In genomic region chr10:89701238-89702120, GRCh38 we compare ENCODE assay signal across 1 cellular context.
A peak's percentile ranks its signal among the peaks of the same experiment; 100 is the strongest.
TF ChIP-seq lines count a peak whose summit lies in the region.

Gene KIF20B (plus strand): TSS chr10:89701590. CDS start chr10:89705295, 3,705 bp downstream.

TF ChIP-seq in K562, 482 proteins besides CTCF, POLR2A, EP300 and RAD21 (continued from another document and continues in another):
- TF ChIP-seq E2F4 (CRISPR knock-in tag; IDR thresholded peaks at IDR 0.05; ENCODE audit: low read depth) (peak; percentile 93), GMEB1 (CRISPR knock-in tag; IDR thresholded peaks at IDR 0.05) (no peak), LCOR (CRISPR knock-in tag; IDR thresholded peaks at IDR 0.05) (peak; percentile 95; the same call in 1 of the 2 replicates), ZNF212 (CRISPR knock-in tag; IDR thresholded peaks at IDR 0.05) (no peak), ELF1 (tag; IDR thresholded peaks at IDR 0.05) (peak; percentile 79), RHOXF2B (CRISPR knock-in tag; conservative IDR thresholded peaks at IDR 0.05) (no peak), ZFX (CRISPR knock-in tag; IDR thresholded peaks at IDR 0.05) (peak; percentile 75), MAFK (IDR thresholded peaks at IDR 0.05; ENCODE audit: low read length) (no peak), PPARD (CRISPR knock-in tag; IDR thresholded peaks at IDR 0.05) (no peak), POLR2B (IDR thresholded peaks at IDR 0.05; ENCODE audit: low read depth, partially characterized antibody) (peak; percentile 87), SIN3A (IDR thresholded peaks at IDR 0.05; ENCODE audit: borderline replicate concordance in 2 of 2, control insufficient read depth in 1 of 2, low read depth in 2 of 2, low read length in 2 of 2) (peak; percentile 51 to 63; a peak in 2 of 4 replicates), CREB1 (IDR thresholded peaks at IDR 0.05) (no peak; the same call in 1 of the 2 replicates), CREB1 (CRISPR knock-in tag; IDR thresholded peaks at IDR 0.05) (peak; percentile 69; the same call in 1 of the 2 replicates), YY1 (IDR thresholded peaks at IDR 0.05; ENCODE audit: borderline replicate concordance in 1 of 3, control insufficient read depth in 1 of 3, extremely low read depth in 1 of 3, insufficient read depth in 3 of 3, insufficient read length in 1 of 3, insufficient replicate concordance in 2 of 3, low read depth in 1 of 3, low read length in 2 of 3) (peak; percentile 66 to 95 (median 92)), ZEB2 (IDR thresholded peaks at IDR 0.05) (peak; percentile 66; the same call in 1 of the 2 replicates), TAF9B (IDR thresholded peaks at IDR 0.05; ENCODE audit: partially characterized antibody) (peak; percentile 75), JUNB (CRISPR knock-in tag; conservative IDR thresholded peaks at IDR 0.05) (no peak), C11orf30 (IDR thresholded peaks at IDR 0.05; ENCODE audit: low read depth) (peak; percentile 58), MXD1 (CRISPR knock-in tag; IDR thresholded peaks at IDR 0.05; ENCODE audit: borderline replicate concordance, poor library complexity, severe bottlenecking) (no peak), NFYB (IDR thresholded peaks at IDR 0.05; ENCODE audit: extremely low read depth, insufficient read length) (peak; percentile 80), HNRNPK (IDR thresholded peaks at IDR 0.05; ENCODE audit: low read depth, low read length, poor library complexity, severe bottlenecking) (no peak), SMAD4 (CRISPR knock-in tag; conservative IDR thresholded peaks at IDR 0.05) (0 out of 2 replicates have a peak, but pooled peaks have one; percentile 1), HDAC6 (IDR thresholded peaks at IDR 0.05; ENCODE audit: low read depth, low read length) (no peak), PHB2 (IDR thresholded peaks at IDR 0.05; ENCODE audit: low read depth) (no peak), FOXK1 (CRISPR knock-in tag; IDR thresholded peaks at IDR 0.05; ENCODE audit: borderline replicate concordance) (no peak), VEZF1 (CRISPR knock-in tag; IDR thresholded peaks at IDR 0.05) (peak; percentile 15; the same call in 1 of the 2 replicates), L3MBTL2 (IDR thresholded peaks at IDR 0.05) (peak; percentile 69; the same call in 1 of the 2 replicates), RUNX1 (IDR thresholded peaks at IDR 0.05; ENCODE audit: low read depth) (no peak), KDM4B (IDR thresholded peaks at IDR 0.05; ENCODE audit: borderline replicate concordance in 2 of 2, low read depth in 1 of 2) (no peak), SRSF3 (IDR thresholded peaks at IDR 0.05; ENCODE audit: insufficient read depth, low read length) (no peak), GTF2E2 (tag; IDR thresholded peaks at IDR 0.05) (peak; percentile 63), HOMEZ (CRISPR knock-in tag; IDR thresholded peaks at IDR 0.05) (no peak), DNMT1 (IDR thresholded peaks at IDR 0.05) (no peak), USF1 (CRISPR knock-in tag; IDR thresholded peaks at IDR 0.05) (no peak), KDM5B (IDR thresholded peaks at IDR 0.05; ENCODE audit: insufficient replicate concordance, low read depth, low read length) (peak; percentile 93), HMGN3 (IDR thresholded peaks at IDR 0.05; ENCODE audit: borderline replicate concordance, extremely low read depth, insufficient read length, low read depth, low read length) (peak; percentile 34), RREB1 (CRISPR knock-in tag; IDR thresholded peaks at IDR 0.05) (no peak), ZMIZ1 (IDR thresholded peaks at IDR 0.05; ENCODE audit: low read depth in 2 of 2, low read length in 2 of 2) (no peak), STAT5A (IDR thresholded peaks at IDR 0.05; ENCODE audit: borderline replicate concordance, low read length) (no peak), ARID1B (IDR thresholded peaks at IDR 0.05) (peak; percentile 52), TFAM (CRISPR knock-in tag; conservative IDR thresholded peaks at IDR 0.05) (no peak), ZNF41 (CRISPR knock-in tag; conservative IDR thresholded peaks at IDR 0.05) (no peak), BRD9 (IDR thresholded peaks at IDR 0.05; ENCODE audit: low read depth, partially characterized antibody) (peak; percentile 17), HBP1 (CRISPR knock-in tag; IDR thresholded peaks at IDR 0.05) (no peak; the same call in 1 of the 2 replicates), TSC22D4 (tag; IDR thresholded peaks at IDR 0.05) (no peak)
